Comparison of ENCODE assay signal across 22 cellular contexts in the genomic region with DNA sequence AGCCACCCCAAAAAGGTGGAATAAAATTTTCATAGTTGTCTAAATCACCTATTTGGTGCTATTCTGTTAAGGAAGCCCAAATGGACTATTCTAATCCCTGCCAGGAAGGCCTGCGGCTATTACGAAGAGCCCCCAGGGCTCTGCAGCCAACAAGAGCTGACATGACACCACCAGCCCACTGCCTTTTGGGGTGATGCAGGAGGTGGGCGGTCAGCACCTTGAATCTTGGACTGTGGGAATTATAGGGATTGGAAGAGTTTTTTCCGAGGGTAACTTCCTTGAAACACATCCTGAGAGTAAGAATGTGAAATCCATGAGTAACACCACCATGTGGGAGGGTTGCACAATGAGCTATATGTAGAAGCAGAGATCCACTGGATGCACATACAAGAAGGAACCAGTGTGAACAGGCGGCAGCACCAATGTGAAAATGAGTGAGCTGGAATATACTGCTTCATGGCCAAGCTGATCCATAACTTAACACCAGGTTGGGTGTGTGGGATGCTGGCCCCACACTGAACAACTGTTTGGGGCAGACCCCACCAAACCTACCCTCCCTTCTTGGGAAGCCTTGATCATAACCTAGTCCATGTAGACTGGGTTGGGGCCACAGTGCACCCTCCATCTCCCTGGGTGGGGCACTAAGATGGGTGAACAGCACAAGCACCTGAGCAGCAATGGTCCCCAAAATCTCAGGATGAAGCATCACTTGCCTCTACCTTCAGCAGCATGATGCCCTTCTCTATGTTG.
DNase-seq lines count a peak whose midpoint lies in the region; ATAC-seq, FAIRE-seq and TF ChIP-seq lines count a peak whose summit lies in the region.
"Had no signal": no experiment of that assay in that cellular context is flagged by ENCODE, and none has a peak within 500 bp of the region (broad histone marks: within the 10 kb centered on the region; RNA-seq: fewer than 3 reads in every experiment).

No MANE protein-coding gene starts in this region.

- POLR2A ChIA-PET in HCT116 (lab: Charles Lee) (no interaction called here), H1 (lab: Charles Lee; ENCODE audit: partially characterized antibody) (no interaction called here)
- POLR2A ChIA-PET in CD4-positive, alpha-beta T cell (lab: Charles Lee): no interaction called here

- H3K9me3 ChIP-seq in HCT116 (ENCODE audit: control insufficient read depth in 1 of 2, insufficient read depth in 1 of 2, low read depth in 1 of 2, low read length in 2 of 2) (peaks cover 0 to 9% of the 10 kb centered on the region in 2 experiments; a peak in 2 of 4 replicates), H1 (ENCODE audit: insufficient read depth in 2 of 2, low read depth in 1 of 2, low read length in 1 of 2) (peaks cover 9 to 15% of the 10 kb centered on the region in 2 experiments; a peak in 3 of 4 replicates), gastrocnemius medialis (peaks cover 0 to 6% (median 0%) of the 10 kb centered on the region in 3 donors)
- peaks cover 14% of the 10 kb centered on the region for H3K9me3 ChIP-seq in CD4-positive, alpha-beta T cell (ENCODE audit: control insufficient read depth, low read length)
- H3K9me3 ChIP-seq: thyroid gland had no signal

- no peak overlapping the region for H4K91ac ChIP-seq in H1 (replicated peaks; ENCODE audit: insufficient read length, low read length)

- no peak overlapping the region for H3K56ac ChIP-seq in H1 (replicated peaks; ENCODE audit: insufficient read length, low read depth, low read length)

- no peak for FAIRE-seq in H1 (lab: Jason Lieb, UNC)
- FAIRE-seq: HepG2 had no signal

- no peaks in the 10 kb centered on the region for H3K23me2 ChIP-seq in H1 (ENCODE audit: low read depth, low read length)

- H4K5ac ChIP-seq in H1 (ENCODE audit: insufficient read length, low read depth, low read length): no peak overlapping the region

- no peaks in the 10 kb centered on the region for H3K79me2 ChIP-seq in HCT116 (ENCODE audit: insufficient read depth, low read length)
- no peaks in the 10 kb centered on the region for H3K79me2 ChIP-seq in H1 (ENCODE audit: control insufficient read depth in 1 of 2, insufficient read depth in 2 of 2, low read length in 2 of 2)
- H3K79me2 ChIP-seq: parathyroid adenoma had no signal

- no peak overlapping the region for H3K27ac Mint-ChIP-seq in CD4-positive, alpha-beta T cell
- H3K27ac Mint-ChIP-seq: natural killer cell; stimulated activated effector memory CD8-positive, alpha-beta T cell treated with anti-CD3 and anti-CD28 coated beads, Interleukin-12 subunit alpha, Interleukin-12 subunit beta, amount 100 ng/mL, for 72 hours; T-cell had no signal

- H2AFZ ChIP-seq in HCT116 (ENCODE audit: low read depth, low read length, poor library complexity, severe bottlenecking) (no peak overlapping the region), H1 (ENCODE audit: low read length) (no peak overlapping the region)
- H2AFZ ChIP-seq: parathyroid adenoma had no signal

- 0 out of 2 replicates have a peak overlapping the region, but pooled peaks have one; percentile 0 for H2BK15ac ChIP-seq in H1 (ENCODE audit: low read length)

- no peak for ATAC-seq in HCT116
- no peak for ATAC-seq in gastrocnemius medialis
- ATAC-seq in CD4-positive, alpha-beta T cell (ENCODE audit: poor library complexity): no peak
- ATAC-seq: HepG2; natural killer cell; sciatic nerve; stimulated activated effector memory CD8-positive, alpha-beta T cell treated with anti-CD3 and anti-CD28 coated beads, Interleukin-12 subunit alpha, Interleukin-12 subunit beta, amount 100 ng/mL, for 72 hours; T-cell had no signal

- H3K9ac ChIP-seq in HCT116 (ENCODE audit: low read length): no peak overlapping the region
- no peak overlapping the region for H3K9ac ChIP-seq in H1 (replicated peaks in 1 of 4; ENCODE audit: extremely low read depth in 1 of 4, low read depth in 3 of 4, low read length in 3 of 4)
- H3K9ac ChIP-seq: parathyroid adenoma had no signal

- H3K36me3 Mint-ChIP-seq in CD4-positive, alpha-beta T cell (ENCODE audit: low read depth): no peaks in the 10 kb centered on the region
- H3K36me3 Mint-ChIP-seq: stimulated activated effector memory CD8-positive, alpha-beta T cell treated with anti-CD3 and anti-CD28 coated beads, Interleukin-12 subunit alpha, Interleukin-12 subunit beta, amount 100 ng/mL, for 72 hours; T-cell had no signal

- no peak overlapping the region; the same call in 1 of the 2 replicates for H3K18ac ChIP-seq in H1 (ENCODE audit: extremely low read depth, low read length)

- no peak for TF ChIP-seq EP300 in H1 (IDR thresholded peaks at IDR 0.05; ENCODE audit: borderline replicate concordance in 1 of 2, low read depth in 2 of 2, low read length in 2 of 2)

- H4K20me1 ChIP-seq in HCT116 (ENCODE audit: insufficient read depth): no peaks in the 10 kb centered on the region
- H4K20me1 ChIP-seq in H1 (replicated peaks in 1 of 2; ENCODE audit: control insufficient read depth in 1 of 2, insufficient read depth in 2 of 2, low read length in 2 of 2): no peaks in the 10 kb centered on the region

- TF ChIP-seq POLR2A in HCT116 (IDR thresholded peaks at IDR 0.05; ENCODE audit: borderline replicate concordance, extremely low read depth, insufficient read depth, insufficient read length): no peak
- TF ChIP-seq POLR2A in H1 (IDR thresholded peaks at IDR 0.05; ENCODE audit: control extremely low read depth in 1 of 2, low read depth in 2 of 2, low read length in 2 of 2): no peak
- no peak for TF ChIP-seq POLR2A in gastrocnemius medialis (IDR thresholded peaks at IDR 0.05)

- no peak overlapping the region for H3K14ac ChIP-seq in H1 (ENCODE audit: insufficient read length)

- no peaks in the 10 kb centered on the region for H3K79me1 ChIP-seq in H1 (ENCODE audit: low read depth, low read length)

- in situ Hi-C loops in gastrocnemius medialis (cut with MboI; ENCODE audit: low sequenced_read_pairs in 4 of 4) (no loop called here), GM13976 (cut with MboI; ENCODE audit: low sequenced_read_pairs, unreplicated experiment) (no loop called here)

- H3K4me3 ChIP-seq in HCT116 (replicated peaks in 1 of 2; ENCODE audit: low read depth in 1 of 2, low read length in 2 of 2): no peak overlapping the region
- no peak overlapping the region for H3K4me3 ChIP-seq in H1 (ENCODE audit: extremely low read depth in 1 of 4, insufficient read depth in 2 of 4, low read depth in 3 of 4, low read length in 4 of 4)
- H3K4me3 ChIP-seq in gastrocnemius medialis: no peak overlapping the region
- H3K4me3 ChIP-seq: thyroid gland had no signal

- TF ChIP-seq CTCF in HCT116 (IDR thresholded peaks at IDR 0.05 in 2 of 3, conservative IDR thresholded peaks at IDR 0.05 in 1 of 3; ENCODE audit: borderline replicate concordance in 1 of 3, insufficient read depth in 1 of 3, low read depth in 2 of 3, low read length in 2 of 3): no peak
- no peak for TF ChIP-seq CTCF in H1 (IDR thresholded peaks at IDR 0.05; ENCODE audit: control extremely low read depth in 1 of 3, insufficient read depth in 1 of 3, low read depth in 1 of 3, low read length in 3 of 3)
- no peak for TF ChIP-seq CTCF in gastrocnemius medialis (IDR thresholded peaks at IDR 0.05 in 4 of 5, conservative IDR thresholded peaks at IDR 0.05 in 1 of 5)
- no peak for TF ChIP-seq CTCF in GM13976 (IDR thresholded peaks at IDR 0.05; ENCODE audit: borderline replicate concordance, control extremely low read depth, extremely low read depth, insufficient read depth, missing control alignments)
- no peak for TF ChIP-seq CTCF in CD4-positive, alpha-beta T cell (IDR thresholded peaks at IDR 0.05)

- no peak overlapping the region for H4K8ac ChIP-seq in H1 (ENCODE audit: extremely low read depth, insufficient read depth, low read length)

- H3K9me2 ChIP-seq in HCT116 (ENCODE audit: insufficient read depth): no peaks in the 10 kb centered on the region

- BruUV-seq in HCT116 (replicated peaks; lab: Mats Ljungman, UMichigan): no TSS peak

- 0 out of 2 replicates have a peak overlapping the region, but pooled peaks have one; percentile 3 for H2BK12ac ChIP-seq in H1 (ENCODE audit: low read depth, low read length)

- CTCF ChIA-PET in HCT116 (lab: Charles Lee): no interaction called here
- CTCF ChIA-PET in H1 (lab: Charles Lee; ENCODE audit: partially characterized antibody): interaction anchor here (0.9 to 2.0 kb wide), 3 partner anchors 10 to 262 kb away, joined by 3 to 7 read pairs (median 4); no protein-coding TSS in a partner anchor
- CTCF ChIA-PET in CD4-positive, alpha-beta T cell (lab: Charles Lee): no interaction called here

- H3K4me2 ChIP-seq in HCT116 (ENCODE audit: low read length) (no peak overlapping the region), H1 (ENCODE audit: insufficient read depth in 1 of 2, low read depth in 2 of 2, low read length in 2 of 2) (no peak overlapping the region)

- intact Hi-C loops in HCT116 (cut with micrococcal nuclease): no loop called here
- intact Hi-C loops in gastrocnemius medialis (cut with DNase I; ENCODE audit: low total_unique reads): no loop called here
- intact Hi-C loops in CD4-positive, alpha-beta T cell (cut with DNase I, micrococcal nuclease): no loop called here

- 89% methylated on average over 5 of the region's 5 CpGs; no CpG with 5 or more reads in 1 of the 2 experiments for WGBS in H1 (ENCODE audit: extremely low coverage in 1 of 2, insufficient coverage in 1 of 2, insufficient read length in 1 of 2, insufficient replicate concordance in 2 of 2, low coverage in 1 of 2, low lambda C conversion rate in 2 of 2, missing lambda C conversion rate in 1 of 2), 2 experiments

- peaks cover 21% of the 10 kb centered on the region for H3K27me3 Mint-ChIP-seq in CD4-positive, alpha-beta T cell

- DNase-seq in HCT116 (ENCODE audit: low read depth, low spot score): no peak
- DNase-seq in RKO (ENCODE audit: low spot score): peak; percentile 7
- DNase-seq in H1 (ENCODE audit: low read depth in 1 of 2, low spot score in 2 of 2): no peak
- DNase-seq in renal cortical epithelial cell (ENCODE audit: low read depth): peak; percentile 16
- DNase-seq in gastrocnemius medialis: no peak
- no peak for DNase-seq in GM13976 (ENCODE audit: low spot score)
- DNase-seq in CD4-positive, alpha-beta T cell: no peak
- DNase-seq: activated CD4-positive, alpha-beta T cell treated with anti-CD3 and anti-CD28 coated beads, Interleukin-2, amount 50 U/mL, for 1 hour; activated naive CD4-positive, alpha-beta T cell treated with Interleukin-2 at 50 U/mL for 16 hours; DMS79; GOT3; natural killer cell; NCI-H1436 treated with DMSO at 0.1 percent for 48 hours; NCI-H774; Right ventricle myocardium superior; T-cell; thyroid gland had no signal

- no peak overlapping the region for H2BK120ac ChIP-seq in H1 (replicated peaks; ENCODE audit: low read depth, low read length)

- H2AK5ac ChIP-seq in H1 (ENCODE audit: low read depth, low read length): peak overlapping the region; percentile 39; the same call in 1 of the 2 replicates

- H3K4me1 ChIP-seq in HCT116 (ENCODE audit: control insufficient read depth in 1 of 2, insufficient read depth in 2 of 2, low read length in 2 of 2): peaks cover 8 to 29% of the 10 kb centered on the region in 2 experiments
- peaks cover 0 to 5% (median 2%) of the 10 kb centered on the region in 4 experiments; a peak in 2 of 7 replicates for H3K4me1 ChIP-seq in H1 (replicated peaks in 1 of 4; ENCODE audit: control insufficient read depth in 3 of 4, insufficient read depth in 4 of 4, low read length in 3 of 4)
- no peaks in the 10 kb centered on the region for H3K4me1 ChIP-seq in gastrocnemius medialis
- H3K4me1 ChIP-seq: parathyroid adenoma, thyroid gland had no signal

- no peak overlapping the region for H3K4ac ChIP-seq in H1 (replicated peaks; ENCODE audit: insufficient read length, low read depth, low read length)

- H2BK20ac ChIP-seq in H1 (ENCODE audit: low read length): no peak overlapping the region

- H3K27ac ChIP-seq in HCT116 (ENCODE audit: low read depth, low read length) (no peak overlapping the region), H1 (ENCODE audit: low read depth, low read length) (no peak overlapping the region), gastrocnemius medialis (no peak overlapping the region)
- no peak overlapping the region for H3K27ac ChIP-seq in CD4-positive, alpha-beta T cell (ENCODE audit: low read depth, low read length)
- H3K27ac ChIP-seq: parathyroid adenoma, thyroid gland had no signal

- H3K4me3 Mint-ChIP-seq in CD4-positive, alpha-beta T cell: no peak overlapping the region
- H3K4me3 Mint-ChIP-seq: central memory CD8-positive, alpha-beta T cell; natural killer cell; stimulated activated effector memory CD8-positive, alpha-beta T cell treated with anti-CD3 and anti-CD28 coated beads, Interleukin-12 subunit alpha, Interleukin-12 subunit beta, amount 100 ng/mL, for 72 hours; T-cell had no signal

- RAD21 ChIA-PET in HCT116 (lab: Charles Lee; ENCODE audit: low non-redundant PET in 1 of 2, low total read pairs in 2 of 2, uncharacterized antibody in 2 of 2, unreplicated experiment in 2 of 2): no interaction called here

- no peaks in the 10 kb centered on the region for H3K4me1 Mint-ChIP-seq in CD4-positive, alpha-beta T cell (ENCODE audit: low read depth)
- H3K4me1 Mint-ChIP-seq: central memory CD8-positive, alpha-beta T cell; natural killer cell; stimulated activated effector memory CD8-positive, alpha-beta T cell treated with anti-CD3 and anti-CD28 coated beads, Interleukin-12 subunit alpha, Interleukin-12 subunit beta, amount 100 ng/mL, for 72 hours had no signal

- H3K23ac ChIP-seq in H1 (ENCODE audit: insufficient read length): no peak overlapping the region

- H3K9me3 Mint-ChIP-seq in CD4-positive, alpha-beta T cell: peaks cover 16% of the 10 kb centered on the region

- TF ChIP-seq RAD21 in HCT116 (IDR thresholded peaks at IDR 0.05; ENCODE audit: low read depth): no peak
- TF ChIP-seq RAD21 in H1 (IDR thresholded peaks at IDR 0.05 in 1 of 2, conservative IDR thresholded peaks at IDR 0.05 in 1 of 2; ENCODE audit: low read depth in 2 of 2, low read length in 2 of 2): no peak

- H3K36me3 ChIP-seq in HCT116 (ENCODE audit: control insufficient read depth in 1 of 2, insufficient read depth in 2 of 2, low read length in 2 of 2) (no peaks in the 10 kb centered on the region), H1 (ENCODE audit: control insufficient read depth in 2 of 4, insufficient read depth in 4 of 4, low read length in 3 of 4) (no peaks in the 10 kb centered on the region), gastrocnemius medialis (no peaks in the 10 kb centered on the region)
- H3K36me3 ChIP-seq: thyroid gland had no signal

- no peaks in the 10 kb centered on the region for H3K27me3 ChIP-seq in HCT116 (ENCODE audit: insufficient read depth, low read length)
- H3K27me3 ChIP-seq in H1 (replicated peaks in 1 of 4; ENCODE audit: control insufficient read depth in 3 of 4, extremely low read depth in 1 of 4, insufficient read depth in 3 of 4, low read length in 3 of 4): no peaks in the 10 kb centered on the region; a peak in 1 of 7 replicates
- H3K27me3 ChIP-seq in gastrocnemius medialis: no peaks in the 10 kb centered on the region
- no peaks in the 10 kb centered on the region for H3K27me3 ChIP-seq in CD4-positive, alpha-beta T cell (ENCODE audit: control insufficient read depth, insufficient read depth, low read length)
- H3K27me3 ChIP-seq: thyroid gland had no signal

- no peak overlapping the region for H2BK5ac ChIP-seq in H1 (ENCODE audit: low read depth, low read length)

Comparison
In these comparisons a context has a peak if more than half of its experiments do, and no peak if none do; other contexts are left out.
1. DNase-seq: peak in RKO (single experiment) and renal cortical epithelial cell (single experiment); none in HCT116 (single experiment), H1 (0 of 2), gastrocnemius medialis (0 of 2), GM13976 (single experiment) and CD4-positive, alpha-beta T cell (0 of 10).